In the genomic region with DNA sequence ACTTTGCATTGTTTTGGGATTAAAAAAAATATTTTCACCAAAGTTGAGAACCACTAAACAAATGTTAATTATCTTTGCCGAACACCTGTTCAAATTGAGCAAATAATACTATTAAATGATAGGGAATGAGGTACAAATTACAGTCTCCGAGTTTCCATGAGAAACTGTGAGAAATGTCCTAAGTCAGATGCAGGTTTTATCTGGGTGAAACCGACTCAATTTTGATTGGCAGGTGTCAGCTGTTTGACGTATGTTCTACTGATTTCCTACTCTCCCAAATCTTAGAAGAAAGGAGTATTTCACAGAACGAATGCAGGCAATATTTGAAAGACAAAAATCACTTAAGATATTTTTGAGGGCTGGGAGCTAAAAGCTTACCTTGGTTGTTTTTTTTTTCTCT, we compare ENCODE assay signal across 33 cellular contexts.
"Had no signal": no experiment of that assay in that cellular context is flagged by ENCODE, and none has a peak within 500 bp of the region (broad histone marks: within the 10 kb centered on the region; RNA-seq: fewer than 3 reads in every experiment).

No MANE protein-coding gene starts in this region.

- FAIRE-seq: astrocyte, TTC549 had no signal

- H3K9me3 ChIP-seq: adrenal gland, body of pancreas, breast epithelium had no signal

- H3K4me1 ChIP-seq: adrenal gland, breast epithelium had no signal

- H3K27ac ChIP-seq: adrenal gland, body of pancreas, brain microvascular endothelial cell, breast epithelium, VCaP had no signal

- H3K4me3 ChIP-seq: adrenal gland, body of pancreas, breast epithelium had no signal

- H3K36me3 ChIP-seq: adrenal gland, brain microvascular endothelial cell, breast epithelium had no signal

- ATAC-seq: activated CD8-positive, alpha-beta T cell treated with anti-CD3 and anti-CD28 coated beads for 36 hours; activated naive CD4-positive, alpha-beta T cell treated with anti-CD3 and anti-CD28 coated beads, Interleukin-2, amount 50 U/mL, for 72 hours; activated T-cell treated with anti-CD3 and anti-CD28 coated beads, Interleukin-2, amount 50 U/mL, for 4 hours; activated T-cell treated with anti-CD3 and anti-CD28 coated beads, Interleukin-2, amount 50 U/mL, for 72 hours; activated T-helper 17 cell treated with anti-CD3 and anti-CD28 coated beads, Interleukin-2, amount 50 U/mL, for 72 hours had no signal

- DNase-seq: activated B cell treated with CpG ODN at 0.5 μM for 24 hours; activated CD4-positive, alpha-beta memory T cell treated with anti-CD3 and anti-CD28 coated beads for 36 hours; activated CD4-positive, alpha-beta T cell treated with anti-CD3 and anti-CD28 coated beads for 4 hours; activated CD4-positive, alpha-beta T cell treated with anti-CD3 and anti-CD28 coated beads, Interleukin-2, amount 10 ng/mL, durations not matched to agents 24 days and 14 days; activated CD4-positive, alpha-beta T cell treated with anti-CD3 and anti-CD28 coated beads, Interleukin-2, amount 50 U/mL, for 1 hour; activated CD4-positive, alpha-beta T cell treated with anti-CD3 and anti-CD28 coated beads, Interleukin-2, amount 50 U/mL, for 4 hours; activated CD4-positive, CD25-positive, alpha-beta regulatory T cell treated with anti-CD3 and anti-CD28 coated beads, Interleukin-2, amount 50 U/mL, for 72 hours; activated CD8-positive, alpha-beta memory T cell treated with anti-CD3 and anti-CD28 coated beads, Interleukin-2, amount 50 U/mL, for 4 hours; activated CD8-positive, alpha-beta T cell treated with anti-CD3 and anti-CD28 coated beads for 36 hours; activated effector memory CD4-positive, alpha-beta T cell treated with anti-CD3 and anti-CD28 coated beads, Interleukin-2, amount 50 U/mL, for 16 hours; activated gamma-delta T cell treated with Interleukin-2 at 50 U/mL for 16 hours; activated naive CD4-positive, alpha-beta T cell; activated naive CD4-positive, alpha-beta T cell treated with anti-CD3 and anti-CD28 coated beads for 36 hours; activated naive CD4-positive, alpha-beta T cell treated with anti-CD3 and anti-CD28 coated beads, Interleukin-2, amount 50 U/mL, for 16 hours; activated naive CD8-positive, alpha-beta T cell treated with anti-CD3 and anti-CD28 coated beads for 36 hours; activated T-cell treated with anti-CD3 and anti-CD28 coated beads for 4 hours; activated T-cell treated with anti-CD3 and anti-CD28 coated beads, Interleukin-2, amount 50 U/mL, for 1 hour; activated T-cell treated with anti-CD3 and anti-CD28 coated beads, Interleukin-2, amount 50 U/mL, for 4 hours; activated T-cell treated with anti-CD3 and anti-CD28 coated beads, Interleukin-2, amount 50 U/mL, for 72 hours; adrenal gland; amniotic stem cell; aorta; body of pancreas; central memory CD4-positive, alpha-beta T cell; T-helper 2 cell; T-helper 9 cell had no signal

- H3K27me3 ChIP-seq: adrenal gland, body of pancreas, brain microvascular endothelial cell, breast epithelium had no signal
